8 cellular contexts compared by ENCODE assay signal in the genomic region with DNA sequence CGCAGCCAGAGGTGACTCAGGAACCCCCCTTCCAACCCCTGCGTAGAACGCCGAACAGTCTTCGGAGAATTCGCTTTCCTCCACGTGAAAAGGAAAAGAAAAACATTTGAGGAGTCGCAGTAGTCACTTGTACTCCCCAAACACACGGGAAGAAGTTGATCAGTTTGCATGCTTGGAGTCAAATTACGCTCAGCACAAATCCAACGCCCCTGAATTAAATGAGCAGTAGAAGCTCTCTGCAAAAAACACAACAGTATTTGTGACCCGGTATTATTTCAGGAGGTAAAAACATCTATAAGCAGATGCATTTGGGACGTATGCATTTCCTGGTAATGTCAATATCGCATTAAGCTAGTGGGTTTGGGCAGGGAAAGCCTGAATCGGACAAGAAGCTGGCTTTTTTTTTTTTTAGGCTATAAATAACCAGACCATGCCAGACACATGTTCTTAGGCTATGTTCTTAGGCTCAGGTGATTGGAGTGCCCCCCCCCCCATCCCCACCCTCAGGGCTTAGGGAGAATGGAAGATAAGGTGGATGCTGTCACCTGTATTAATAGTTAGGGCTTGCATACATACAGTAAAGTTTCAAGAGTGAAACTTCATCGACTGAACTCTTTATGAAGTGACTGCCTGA. TPM values are rescaled to one million over a fixed set of nuclear protein-coding genes. Genes with fewer than 3 reads are reported as not detected.
DNase-seq lines count a peak whose midpoint lies in the region; ATAC-seq and TF ChIP-seq lines count a peak whose summit lies in the region.

No MANE protein-coding gene starts in this region.

- 0% methylated on average over 16 of the region's 16 CpGs for WGBS in body of pancreas, 2 donors

- H3K27ac ChIP-seq in body of pancreas (peak overlapping the region; percentile 41 to 96 (median 94)), subcutaneous abdominal adipose tissue (ENCODE audit: low read depth, low read length) (peak overlapping the region; percentile 69)

- H3K9me2 ChIP-seq in Loucy (replicated peaks; ENCODE audit: low read depth, low read length): no peaks in the 10 kb centered on the region

- H4K20me1 ChIP-seq in Loucy (ENCODE audit: insufficient read depth, low read length, poor library complexity, severe bottlenecking): peaks cover 11% of the 10 kb centered on the region

- no peaks in the 10 kb centered on the region for H3F3A ChIP-seq in Loucy (ENCODE audit: low read depth)

- TF ChIP-seq CTCF in GM12865 (IDR thresholded peaks at IDR 0.05; ENCODE audit: insufficient read depth, low read depth, low read length, missing control alignments) (no peak), Loucy (conservative IDR thresholded peaks at IDR 0.05; ENCODE audit: low read length) (no peak), body of pancreas (IDR thresholded peaks at IDR 0.05) (no peak), kidney epithelial cell (IDR thresholded peaks at IDR 0.05; ENCODE audit: insufficient read depth, low read length, poor library complexity, severe bottlenecking) (no peak), GM20000 (IDR thresholded peaks at IDR 0.05; ENCODE audit: extremely low read depth, missing control alignments) (no peak)

- H3K36me3 ChIP-seq in Loucy (ENCODE audit: insufficient read depth, low read length): no peaks in the 10 kb centered on the region
- no peaks in the 10 kb centered on the region for H3K36me3 ChIP-seq in body of pancreas (replicated peaks in 1 of 2; ENCODE audit: insufficient read depth in 1 of 2, low read depth in 2 of 2)
- H3K36me3 ChIP-seq in kidney epithelial cell (ENCODE audit: control insufficient read depth, insufficient read depth, low read length): no peaks in the 10 kb centered on the region
- no peaks in the 10 kb centered on the region for H3K36me3 ChIP-seq in subcutaneous abdominal adipose tissue (ENCODE audit: control insufficient read depth in 5 of 5, insufficient read depth in 5 of 5, low read length in 5 of 5)

- peak; percentile 22 for DNase-seq in GM12865 (ENCODE audit: low read depth)
- DNase-seq in body of pancreas: no peak
- no peak for DNase-seq in kidney epithelial cell (ENCODE audit: low read depth)
- DNase-seq in HK-2 (ENCODE audit: unreplicated experiment): no peak
- DNase-seq in NCI-H1417 treated with DMSO at 0.1 percent for 48 hours (lab: John Stamatoyannopoulos, UW): no peak
- DNase-seq in GM20000 (ENCODE audit: low spot score): no peak

- ATAC-seq in body of pancreas: no peak

- H2AFZ ChIP-seq in Loucy (ENCODE audit: low read length): peak overlapping the region; percentile 96

- no peak for TF ChIP-seq POLR2A in body of pancreas (IDR thresholded peaks at IDR 0.05)

- H3K9me3 ChIP-seq in Loucy (ENCODE audit: insufficient read depth, low read depth, low read length): no peaks in the 10 kb centered on the region
- H3K9me3 ChIP-seq in body of pancreas: no peaks in the 10 kb centered on the region
- no peaks in the 10 kb centered on the region for H3K9me3 ChIP-seq in subcutaneous abdominal adipose tissue (ENCODE audit: control insufficient read depth in 5 of 5, low read length in 5 of 5)

- peak overlapping the region; percentile 97 for H3K4me2 ChIP-seq in Loucy (ENCODE audit: low read depth, low read length, poor library complexity, severe bottlenecking)

- H3K4me1 ChIP-seq in Loucy (ENCODE audit: insufficient read depth, low read length, poor library complexity, severe bottlenecking): peaks cover 28% of the 10 kb centered on the region
- peaks cover 27% of the 10 kb centered on the region for H3K4me1 ChIP-seq in body of pancreas
- H3K4me1 ChIP-seq in subcutaneous abdominal adipose tissue (ENCODE audit: control insufficient read depth in 5 of 5, insufficient read depth in 5 of 5, low read length in 5 of 5): peaks cover 0 to 30% (median 24%) of the 10 kb centered on the region in 5 donors

- H3K9ac ChIP-seq in Loucy (ENCODE audit: low read depth, low read length, poor library complexity, severe bottlenecking): peak overlapping the region; percentile 82
- H3K9ac ChIP-seq in subcutaneous abdominal adipose tissue (ENCODE audit: low read length in 5 of 5): peak overlapping the region in 4 of 5 donors; percentile 79 to 87 (median 84)

- H3K27me3 ChIP-seq in Loucy (ENCODE audit: insufficient read depth, low read length, poor library complexity, severe bottlenecking) (no peaks in the 10 kb centered on the region), body of pancreas (no peaks in the 10 kb centered on the region), kidney epithelial cell (ENCODE audit: control insufficient read depth, insufficient read depth, low read length) (no peaks in the 10 kb centered on the region), subcutaneous abdominal adipose tissue (ENCODE audit: control insufficient read depth in 5 of 5, insufficient read depth in 4 of 5, low read length in 5 of 5) (no peaks in the 10 kb centered on the region)

- intact Hi-C loops in body of pancreas (cut with DNase I): no loop called here

- H3K79me2 ChIP-seq in Loucy (ENCODE audit: insufficient read depth, low read length): peaks cover 35% of the 10 kb centered on the region

- peak overlapping the region; percentile 90 for H3K4me3 ChIP-seq in GM12865 (ENCODE audit: low read depth, low read length)
- H3K4me3 ChIP-seq in Loucy (ENCODE audit: low read length, poor library complexity, severe bottlenecking): peak overlapping the region; percentile 90
- H3K4me3 ChIP-seq in body of pancreas: peak overlapping the region; percentile 41 to 98
- H3K4me3 ChIP-seq in kidney epithelial cell (ENCODE audit: low read depth, low read length): peak overlapping the region; percentile 55
- H3K4me3 ChIP-seq in subcutaneous abdominal adipose tissue (ENCODE audit: low read depth in 1 of 5, low read length in 5 of 5): peak overlapping the region; percentile 89 to 97 (median 97)

RNA-seq across cellular contexts. Expression of a gene that starts 0.9 kb away (rescaled TPM):
- total RNA-seq in body of pancreas (10 to 100 TPM; 14.3 to 24.1 TPM), kidney epithelial cell (9.7 and 12.0 TPM in 2 replicates)
